In the genomic region with DNA sequence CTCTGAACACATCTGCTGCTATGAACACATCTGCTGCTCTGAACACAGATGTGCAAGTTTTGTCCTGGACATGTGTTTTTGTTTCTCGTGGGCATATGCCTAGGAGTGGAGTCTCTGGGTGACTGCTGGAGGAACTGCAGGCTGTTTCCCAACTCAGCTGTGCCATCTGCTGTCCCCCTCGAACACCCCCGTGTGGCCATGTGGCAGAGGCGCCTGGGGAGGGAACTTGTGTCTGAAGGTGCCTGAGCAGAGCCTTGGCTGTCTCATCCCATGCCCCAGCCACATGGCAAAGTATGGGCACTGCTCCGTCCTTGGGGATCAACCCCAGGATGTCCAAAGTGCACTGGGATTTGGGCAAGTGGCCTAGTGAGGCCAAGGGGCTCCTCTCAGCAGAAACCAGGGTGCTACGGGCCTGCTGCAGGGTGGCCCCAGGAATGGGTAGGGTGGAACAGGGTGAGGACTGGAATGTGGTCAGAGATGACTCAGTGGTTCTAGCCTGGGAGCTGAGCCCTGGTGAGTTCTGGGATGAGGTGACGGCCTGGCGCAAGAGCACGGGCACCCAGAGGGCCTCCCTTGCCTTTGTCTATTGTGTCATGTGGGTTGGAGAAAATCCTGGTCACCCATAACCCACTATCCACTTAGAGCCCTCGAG, we compare ENCODE assay signal across 8 cellular contexts. TPM values are rescaled to one million over a fixed set of nuclear protein-coding genes. Genes with fewer than 3 reads are reported as not detected.
DNase-seq lines count a peak whose midpoint lies in the region; ATAC-seq and TF ChIP-seq lines count a peak whose summit lies in the region.

No MANE protein-coding gene starts in this region.

- peak overlapping the region; percentile 55 for H3K27ac Mint-ChIP-seq in activated T-helper 1 cell treated with anti-CD3 and anti-CD28 coated beads, Interleukin-12 subunit alpha, Interleukin-12 subunit beta, Interleukin-2, Interleukin-4 antibody, amounts not matched to agents 30 ng/mL and 10 ng/mL and 1 ng/mL, durations not matched to agents 14 hours and 24 hours and 36 hours
- peak overlapping the region; percentile 99 for H3K27ac Mint-ChIP-seq in glutamatergic neuron (ENCODE audit: unreplicated experiment)
- peak overlapping the region in 1 of 2 donors; percentile 68 for H3K27ac Mint-ChIP-seq in stimulated activated naive CD8-positive, alpha-beta T cell treated with anti-CD3 and anti-CD28 coated beads, Interleukin-15, amount 100 ng/mL, for 72 hours

- H3K4me1 Mint-ChIP-seq in activated T-helper 1 cell treated with anti-CD3 and anti-CD28 coated beads, Interleukin-12 subunit alpha, Interleukin-12 subunit beta, Interleukin-2, Interleukin-4 antibody, amounts not matched to agents 30 ng/mL and 10 ng/mL and 1 ng/mL, durations not matched to agents 14 hours and 24 hours and 36 hours (ENCODE audit: low read depth): peaks cover 14% of the 10 kb centered on the region
- peaks cover 9% of the 10 kb centered on the region for H3K4me1 Mint-ChIP-seq in glutamatergic neuron (ENCODE audit: low read depth, unreplicated experiment)
- peaks cover 18% of the 10 kb centered on the region for H3K4me1 Mint-ChIP-seq in stimulated activated naive CD8-positive, alpha-beta T cell treated with anti-CD3 and anti-CD28 coated beads, Interleukin-15, amount 100 ng/mL, for 72 hours

- H3K36me3 ChIP-seq in left ventricle myocardium inferior: peaks cover 87% of the 10 kb centered on the region

- no peaks in the 10 kb centered on the region for H3K4me1 ChIP-seq in left ventricle myocardium inferior

- ATAC-seq in stimulated activated naive CD8-positive, alpha-beta T cell treated with anti-CD3 and anti-CD28 coated beads, Interleukin-15, amount 100 ng/mL, for 72 hours: peak; percentile 41
- no peak for ATAC-seq in GM19452 (IDR thresholded peaks at IDR 0.05; ENCODE audit: unreplicated experiment)

- H3K9me3 ChIP-seq in left ventricle myocardium inferior (replicated peaks): no peaks in the 10 kb centered on the region

- H3K27ac ChIP-seq in left ventricle myocardium inferior (replicated peaks): no peak overlapping the region

- H3K9me3 Mint-ChIP-seq in activated T-helper 1 cell treated with anti-CD3 and anti-CD28 coated beads, Interleukin-12 subunit alpha, Interleukin-12 subunit beta, Interleukin-2, Interleukin-4 antibody, amounts not matched to agents 30 ng/mL and 10 ng/mL and 1 ng/mL, durations not matched to agents 14 hours and 24 hours and 36 hours: no peaks in the 10 kb centered on the region
- peaks cover 22% of the 10 kb centered on the region for H3K9me3 Mint-ChIP-seq in glutamatergic neuron (ENCODE audit: unreplicated experiment)
- no peaks in the 10 kb centered on the region for H3K9me3 Mint-ChIP-seq in stimulated activated naive CD8-positive, alpha-beta T cell treated with anti-CD3 and anti-CD28 coated beads, Interleukin-15, amount 100 ng/mL, for 72 hours

- H3K36me3 Mint-ChIP-seq in activated T-helper 1 cell treated with anti-CD3 and anti-CD28 coated beads, Interleukin-12 subunit alpha, Interleukin-12 subunit beta, Interleukin-2, Interleukin-4 antibody, amounts not matched to agents 30 ng/mL and 10 ng/mL and 1 ng/mL, durations not matched to agents 14 hours and 24 hours and 36 hours (ENCODE audit: low read depth): peaks cover 36% of the 10 kb centered on the region
- H3K36me3 Mint-ChIP-seq in glutamatergic neuron (ENCODE audit: unreplicated experiment): peaks cover 5% of the 10 kb centered on the region

- H3K27me3 Mint-ChIP-seq in activated T-helper 1 cell treated with anti-CD3 and anti-CD28 coated beads, Interleukin-12 subunit alpha, Interleukin-12 subunit beta, Interleukin-2, Interleukin-4 antibody, amounts not matched to agents 30 ng/mL and 10 ng/mL and 1 ng/mL, durations not matched to agents 14 hours and 24 hours and 36 hours (ENCODE audit: insufficient read depth): no peaks in the 10 kb centered on the region
- peaks cover 11% of the 10 kb centered on the region for H3K27me3 Mint-ChIP-seq in glutamatergic neuron (ENCODE audit: unreplicated experiment)
- H3K27me3 Mint-ChIP-seq in stimulated activated naive CD8-positive, alpha-beta T cell treated with anti-CD3 and anti-CD28 coated beads, Interleukin-15, amount 100 ng/mL, for 72 hours: no peaks in the 10 kb centered on the region

- H3K27me3 ChIP-seq in left ventricle myocardium inferior (ENCODE audit: low read depth): no peaks in the 10 kb centered on the region

- intact Hi-C loops in activated T-helper 1 cell treated with anti-CD3 and anti-CD28 coated beads, Interleukin-12 subunit alpha, Interleukin-12 subunit beta, Interleukin-2, Interleukin-4 antibody, amounts not matched to agents 30 ng/mL and 10 ng/mL and 1 ng/mL, durations not matched to agents 14 hours and 24 hours and 36 hours (cut with micrococcal nuclease): no loop called here
- intact Hi-C loops in left ventricle myocardium inferior (cut with micrococcal nuclease): no loop called here

- no peak overlapping the region for H3K4me3 ChIP-seq in Jurkat, Clone E6-1 (ENCODE audit: low read length)
- H3K4me3 ChIP-seq in left ventricle myocardium inferior: no peak overlapping the region

- TF ChIP-seq CTCF in glutamatergic neuron (IDR thresholded peaks at IDR 0.05; ENCODE audit: partially characterized antibody, unreplicated experiment) (peak; percentile 24), left ventricle myocardium inferior (IDR thresholded peaks at IDR 0.05; ENCODE audit: borderline replicate concordance) (no peak)

- no peak overlapping the region for H3K4me3 Mint-ChIP-seq in activated T-helper 1 cell treated with anti-CD3 and anti-CD28 coated beads, Interleukin-12 subunit alpha, Interleukin-12 subunit beta, Interleukin-2, Interleukin-4 antibody, amounts not matched to agents 30 ng/mL and 10 ng/mL and 1 ng/mL, durations not matched to agents 14 hours and 24 hours and 36 hours
- H3K4me3 Mint-ChIP-seq in glutamatergic neuron (ENCODE audit: unreplicated experiment): peak overlapping the region; percentile 78
- H3K4me3 Mint-ChIP-seq in stimulated activated naive CD8-positive, alpha-beta T cell treated with anti-CD3 and anti-CD28 coated beads, Interleukin-15, amount 100 ng/mL, for 72 hours: no peak overlapping the region

- DNase-seq in EH (ENCODE audit: low read depth) (peak; percentile 90), glutamatergic neuron (peak; percentile 69), NCI-H345 (lab: John Stamatoyannopoulos, UW) (no peak), left ventricle myocardium inferior (no peak)
- DNase-seq in Jurkat, Clone E6-1 (ENCODE audit: low read depth, low spot score): peak; percentile 45
- no peak for DNase-seq in activated T-helper 1 cell treated with anti-CD3 and anti-CD28 coated beads, Interleukin-12 subunit alpha, Interleukin-12 subunit beta, Interleukin-2, Interleukin-4 antibody, amounts not matched to agents 30 ng/mL and 10 ng/mL and 1 ng/mL, durations not matched to agents 14 hours and 24 hours and 36 hours (ENCODE audit: low spot score)
- no peak for DNase-seq in stimulated activated naive CD8-positive, alpha-beta T cell treated with anti-CD3 and anti-CD28 coated beads, Interleukin-15, amount 100 ng/mL, for 72 hours

RNA-seq across cellular contexts. Expression of gene GATD1, which starts 14.7 kb away (rescaled TPM):
- polyA plus RNA-seq in Jurkat, Clone E6-1 (2012; ENCODE audit: insufficient read depth, insufficient read length): 50.0 TPM
- 70.4 and 81.7 TPM in 2 replicates for total RNA-seq in activated T-helper 1 cell treated with anti-CD3 and anti-CD28 coated beads, Interleukin-12 subunit alpha, Interleukin-12 subunit beta, Interleukin-2, Interleukin-4 antibody, amounts not matched to agents 30 ng/mL and 10 ng/mL and 1 ng/mL, durations not matched to agents 14 hours and 24 hours and 36 hours
- total RNA-seq in glutamatergic neuron (ENCODE audit: unreplicated experiment) (67.5 TPM), left ventricle myocardium inferior (26.2 TPM)

RNA-seq across cellular contexts. Expression of gene TALDO1, which starts 15.3 kb away (rescaled TPM):
- 390 TPM for polyA plus RNA-seq in Jurkat, Clone E6-1 (2012; ENCODE audit: insufficient read depth, insufficient read length)
- total RNA-seq in activated T-helper 1 cell treated with anti-CD3 and anti-CD28 coated beads, Interleukin-12 subunit alpha, Interleukin-12 subunit beta, Interleukin-2, Interleukin-4 antibody, amounts not matched to agents 30 ng/mL and 10 ng/mL and 1 ng/mL, durations not matched to agents 14 hours and 24 hours and 36 hours: 269 and 283 TPM in 2 replicates
- total RNA-seq in glutamatergic neuron (ENCODE audit: unreplicated experiment) (182 TPM), left ventricle myocardium inferior (101 TPM)

RNA-seq across cellular contexts. Expression of gene CEND1, which starts 27.3 kb away (rescaled TPM):
- not detected for polyA plus RNA-seq in Jurkat, Clone E6-1 (2012; ENCODE audit: insufficient read depth, insufficient read length)
- total RNA-seq in activated T-helper 1 cell treated with anti-CD3 and anti-CD28 coated beads, Interleukin-12 subunit alpha, Interleukin-12 subunit beta, Interleukin-2, Interleukin-4 antibody, amounts not matched to agents 30 ng/mL and 10 ng/mL and 1 ng/mL, durations not matched to agents 14 hours and 24 hours and 36 hours: 7.1 and 7.2 TPM in 2 replicates
- 58.7 TPM for total RNA-seq in glutamatergic neuron (ENCODE audit: unreplicated experiment)
- not detected for total RNA-seq in left ventricle myocardium inferior

RNA-seq across cellular contexts. Expression of gene SLC25A22, which starts 35.5 kb away (rescaled TPM):
- polyA plus RNA-seq in Jurkat, Clone E6-1 (2012; ENCODE audit: insufficient read depth, insufficient read length): 27.1 TPM
- total RNA-seq in activated T-helper 1 cell treated with anti-CD3 and anti-CD28 coated beads, Interleukin-12 subunit alpha, Interleukin-12 subunit beta, Interleukin-2, Interleukin-4 antibody, amounts not matched to agents 30 ng/mL and 10 ng/mL and 1 ng/mL, durations not matched to agents 14 hours and 24 hours and 36 hours: 87.6 and 92.0 TPM in 2 replicates
- total RNA-seq in glutamatergic neuron (ENCODE audit: unreplicated experiment) (93.9 TPM), left ventricle myocardium inferior (3.9 TPM)

RNA-seq across cellular contexts. Expression of gene PIDD1, which starts 42.5 kb away (rescaled TPM):
- 26.8 TPM for polyA plus RNA-seq in Jurkat, Clone E6-1 (2012; ENCODE audit: insufficient read depth, insufficient read length)
- 25.2 and 27.9 TPM in 2 replicates for total RNA-seq in activated T-helper 1 cell treated with anti-CD3 and anti-CD28 coated beads, Interleukin-12 subunit alpha, Interleukin-12 subunit beta, Interleukin-2, Interleukin-4 antibody, amounts not matched to agents 30 ng/mL and 10 ng/mL and 1 ng/mL, durations not matched to agents 14 hours and 24 hours and 36 hours
- 37.0 TPM for total RNA-seq in glutamatergic neuron (ENCODE audit: unreplicated experiment)
- total RNA-seq in left ventricle myocardium inferior: 7.1 TPM

Comparison
In these comparisons a context has a peak if more than half of its experiments do, and no peak if none do; other contexts are left out.
1. DNase-seq: peak in EH (single experiment), Jurkat, Clone E6-1 (single experiment) and glutamatergic neuron (single experiment); none in activated T-helper 1 cell treated with anti-CD3 and anti-CD28 coated beads, Interleukin-12 subunit alpha, Interleukin-12 subunit beta, Interleukin-2, Interleukin-4 antibody, amounts not matched to agents 30 ng/mL and 10 ng/mL and 1 ng/mL, durations not matched to agents 14 hours and 24 hours and 36 hours (single experiment), stimulated activated naive CD8-positive, alpha-beta T cell treated with anti-CD3 and anti-CD28 coated beads, Interleukin-15, amount 100 ng/mL, for 72 hours (0 of 2), NCI-H345 (single experiment) and left ventricle myocardium inferior (single experiment).